ENCODE assay signal across 1 cellular context in the genomic region with DNA sequence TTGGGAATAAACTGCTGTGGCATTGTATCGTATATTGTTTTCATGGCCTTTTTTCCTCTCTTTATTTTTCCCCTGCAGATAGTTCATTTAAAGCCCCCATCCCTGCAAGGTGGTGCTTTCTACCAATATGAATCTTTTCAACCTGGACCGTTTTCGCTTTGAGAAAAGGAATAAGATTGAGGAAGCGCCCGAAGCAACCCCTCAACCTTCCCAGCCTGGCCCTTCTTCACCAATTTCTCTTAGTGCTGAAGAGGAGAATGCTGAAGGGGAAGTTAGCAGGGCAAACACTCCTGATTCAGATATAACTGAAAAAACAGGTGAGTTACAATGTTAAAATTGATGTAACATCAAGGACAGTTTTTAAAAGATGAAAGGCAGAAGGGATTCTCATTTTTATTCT.
TF ChIP-seq lines count a peak whose summit lies in the region.

No MANE protein-coding gene starts in this region.

TF ChIP-seq in GM12878, 131 proteins besides CTCF, POLR2A, EP300 and RAD21 (continued from another document):
- TF ChIP-seq, protein P1, sequence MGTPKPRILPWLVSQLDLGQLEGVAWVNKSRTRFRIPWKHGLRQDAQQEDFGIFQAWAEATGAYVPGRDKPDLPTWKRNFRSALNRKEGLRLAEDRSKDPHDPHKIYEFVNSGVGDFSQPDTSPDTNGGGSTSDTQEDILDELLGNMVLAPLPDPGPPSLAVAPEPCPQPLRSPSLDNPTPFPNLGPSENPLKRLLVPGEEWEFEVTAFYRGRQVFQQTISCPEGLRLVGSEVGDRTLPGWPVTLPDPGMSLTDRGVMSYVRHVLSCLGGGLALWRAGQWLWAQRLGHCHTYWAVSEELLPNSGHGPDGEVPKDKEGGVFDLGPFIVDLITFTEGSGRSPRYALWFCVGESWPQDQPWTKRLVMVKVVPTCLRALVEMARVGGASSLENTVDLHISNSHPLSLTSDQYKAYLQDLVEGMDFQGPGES (IDR thresholded peaks at IDR 0.05): no peak
- no peak for TF ChIP-seq RCOR1 (conservative IDR thresholded peaks at IDR 0.05; ENCODE audit: low read depth, low read length)
- no peak for TF ChIP-seq TCF3 (IDR thresholded peaks at IDR 0.05; ENCODE audit: borderline replicate concordance, insufficient read depth, low read depth, low read length)
- no peak for TF ChIP-seq SMARCA5 (IDR thresholded peaks at IDR 0.05)
- TF ChIP-seq CEBPB (IDR thresholded peaks at IDR 0.05; ENCODE audit: borderline replicate concordance in 1 of 2, low read depth in 2 of 2, low read length in 2 of 2): no peak
- no peak for TF ChIP-seq SMAD1 (IDR thresholded peaks at IDR 0.05; ENCODE audit: low read depth, partially characterized antibody)
- TF ChIP-seq, protein P2, sequence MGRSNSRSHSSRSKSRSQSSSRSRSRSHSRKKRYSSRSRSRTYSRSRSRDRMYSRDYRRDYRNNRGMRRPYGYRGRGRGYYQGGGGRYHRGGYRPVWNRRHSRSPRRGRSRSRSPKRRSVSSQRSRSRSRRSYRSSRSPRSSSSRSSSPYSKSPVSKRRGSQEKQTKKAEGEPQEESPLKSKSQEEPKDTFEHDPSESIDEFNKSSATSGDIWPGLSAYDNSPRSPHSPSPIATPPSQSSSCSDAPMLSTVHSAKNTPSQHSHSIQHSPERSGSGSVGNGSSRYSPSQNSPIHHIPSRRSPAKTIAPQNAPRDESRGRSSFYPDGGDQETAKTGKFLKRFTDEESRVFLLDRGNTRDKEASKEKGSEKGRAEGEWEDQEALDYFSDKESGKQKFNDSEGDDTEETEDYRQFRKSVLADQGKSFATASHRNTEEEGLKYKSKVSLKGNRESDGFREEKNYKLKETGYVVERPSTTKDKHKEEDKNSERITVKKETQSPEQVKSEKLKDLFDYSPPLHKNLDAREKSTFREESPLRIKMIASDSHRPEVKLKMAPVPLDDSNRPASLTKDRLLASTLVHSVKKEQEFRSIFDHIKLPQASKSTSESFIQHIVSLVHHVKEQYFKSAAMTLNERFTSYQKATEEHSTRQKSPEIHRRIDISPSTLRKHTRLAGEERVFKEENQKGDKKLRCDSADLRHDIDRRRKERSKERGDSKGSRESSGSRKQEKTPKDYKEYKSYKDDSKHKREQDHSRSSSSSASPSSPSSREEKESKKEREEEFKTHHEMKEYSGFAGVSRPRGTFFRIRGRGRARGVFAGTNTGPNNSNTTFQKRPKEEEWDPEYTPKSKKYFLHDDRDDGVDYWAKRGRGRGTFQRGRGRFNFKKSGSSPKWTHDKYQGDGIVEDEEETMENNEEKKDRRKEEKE (IDR thresholded peaks at IDR 0.05): no peak
- TF ChIP-seq KAT2A (conservative IDR thresholded peaks at IDR 0.05; ENCODE audit: control insufficient read depth, low read depth, low read length): no peak
- no peak for TF ChIP-seq EZH2 (IDR thresholded peaks at IDR 0.05; ENCODE audit: borderline replicate concordance, control insufficient read depth, low read depth, low read length)
